Comparison of ENCODE assay signal across 14 cellular contexts in genomic region chr2:132391381-132391780, GRCh38. TPM values are rescaled to one million over a fixed set of nuclear protein-coding genes. Genes with fewer than 3 reads are reported as not detected.
A peak's percentile ranks its signal among the peaks of the same experiment; 100 is the strongest.
DNase-seq lines count a peak whose midpoint lies in the region; ATAC-seq and TF ChIP-seq lines count a peak whose summit lies in the region.
"Had no signal": no experiment of that assay in that cellular context is flagged by ENCODE, and none has a peak within 500 bp of the region (broad histone marks: within the 10 kb centered on the region; RNA-seq: fewer than 3 reads in every experiment).

No MANE protein-coding gene starts in this region.

- peak in 3 of 4 donors; percentile 30 to 42 (median 35) for ATAC-seq in right lobe of liver
- ATAC-seq in stimulated activated effector memory CD8-positive, alpha-beta T cell treated with anti-CD3 and anti-CD28 coated beads, Interleukin-12 subunit alpha, Interleukin-12 subunit beta, amount 100 ng/mL, for 72 hours: peak; percentile 11
- no peak for ATAC-seq in HG03520 (IDR thresholded peaks at IDR 0.05; ENCODE audit: unreplicated experiment)

- peak overlapping the region; percentile 36; the same call in 1 of the 2 replicates for H2AFZ ChIP-seq in Karpas-422 (ENCODE audit: low read length)

- H3K27me3 ChIP-seq in Karpas-422 (ENCODE audit: low read length): no peaks in the 10 kb centered on the region
- no peaks in the 10 kb centered on the region for H3K27me3 ChIP-seq in right lobe of liver
- no peaks in the 10 kb centered on the region for H3K27me3 ChIP-seq in endodermal cell (ENCODE audit: control insufficient read depth, insufficient read depth, low read length, poor library complexity, severe bottlenecking)

- TF ChIP-seq POLR2A in right lobe of liver (IDR thresholded peaks at IDR 0.05): no peak

- H3K4me1 ChIP-seq in Karpas-422 (ENCODE audit: low read length) (no peaks in the 10 kb centered on the region), right lobe of liver (peaks cover 0 to 14% (median 0%) of the 10 kb centered on the region in 4 donors), endodermal cell (ENCODE audit: control insufficient read depth, insufficient read depth, low read length) (no peaks in the 10 kb centered on the region)

- H3K79me2 ChIP-seq in Karpas-422 (ENCODE audit: low read length): no peaks in the 10 kb centered on the region

- H3K4me3 ChIP-seq in Karpas-422 (ENCODE audit: low read length) (no peak overlapping the region), right lobe of liver (no peak overlapping the region), endodermal cell (ENCODE audit: low read length) (no peak overlapping the region)

- H3K36me3 Mint-ChIP-seq in endothelial cell (ENCODE audit: low read depth, unreplicated experiment) (peaks cover 3% of the 10 kb centered on the region), endodermal cell (ENCODE audit: low read depth) (no peaks in the 10 kb centered on the region)
- H3K36me3 Mint-ChIP-seq in stimulated activated effector memory CD8-positive, alpha-beta T cell treated with anti-CD3 and anti-CD28 coated beads, Interleukin-12 subunit alpha, Interleukin-12 subunit beta, amount 100 ng/mL, for 72 hours: no peaks in the 10 kb centered on the region

- H3K9me2 ChIP-seq in Karpas-422 (replicated peaks; ENCODE audit: insufficient read depth, low read length): no peaks in the 10 kb centered on the region

- TF ChIP-seq CTCF in endothelial cell (IDR thresholded peaks at IDR 0.05; ENCODE audit: unreplicated experiment): no peak
- no peak for TF ChIP-seq CTCF in right lobe of liver (IDR thresholded peaks at IDR 0.05)
- TF ChIP-seq CTCF in endodermal cell (conservative IDR thresholded peaks at IDR 0.05): no peak

- peaks cover 40% of the 10 kb centered on the region for H3K4me1 Mint-ChIP-seq in endothelial cell (ENCODE audit: unreplicated experiment)
- H3K4me1 Mint-ChIP-seq in stimulated activated effector memory CD8-positive, alpha-beta T cell treated with anti-CD3 and anti-CD28 coated beads, Interleukin-12 subunit alpha, Interleukin-12 subunit beta, amount 100 ng/mL, for 72 hours: no peaks in the 10 kb centered on the region
- H3K4me1 Mint-ChIP-seq in endodermal cell: peaks cover 22% of the 10 kb centered on the region

- WGBS in right lobe of liver (ENCODE audit: insufficient coverage, low coverage, low lambda C conversion rate, missing lambda C conversion rate): 50% methylated on average over 2 of the region's 3 CpGs
- WGBS in endodermal cell (ENCODE audit: insufficient coverage in 1 of 2, insufficient read length in 1 of 2), 2 experiments: 92 to 94% methylated on average over 3 of the region's 3 CpGs

- H3K4me3 Mint-ChIP-seq in endothelial cell (ENCODE audit: unreplicated experiment) (no peak overlapping the region), endodermal cell (no peak overlapping the region)
- no peak overlapping the region for H3K4me3 Mint-ChIP-seq in stimulated activated effector memory CD8-positive, alpha-beta T cell treated with anti-CD3 and anti-CD28 coated beads, Interleukin-12 subunit alpha, Interleukin-12 subunit beta, amount 100 ng/mL, for 72 hours
- H3K4me3 Mint-ChIP-seq: CD4-positive, alpha-beta T cell had no signal

- H3K9me3 ChIP-seq in Karpas-422 (ENCODE audit: low read length) (no peaks in the 10 kb centered on the region), right lobe of liver (no peaks in the 10 kb centered on the region), endodermal cell (ENCODE audit: control insufficient read depth, low read length) (peaks cover 5% of the 10 kb centered on the region)

- H3K27me3 Mint-ChIP-seq in endothelial cell (ENCODE audit: unreplicated experiment) (peaks cover 12% of the 10 kb centered on the region), endodermal cell (ENCODE audit: insufficient read depth) (no peaks in the 10 kb centered on the region)
- H3K27me3 Mint-ChIP-seq: CD4-positive, alpha-beta T cell had no signal

- intact Hi-C loops in right lobe of liver (cut with DNase I): no loop called here

- H3K27ac ChIP-seq in Karpas-422 (ENCODE audit: low read length) (no peak overlapping the region), right lobe of liver (no peak overlapping the region), endodermal cell (ENCODE audit: low read depth, low read length) (no peak overlapping the region), substantia nigra (ENCODE audit: low read depth, low read length, poor library complexity, severe bottlenecking) (no peak overlapping the region)
- H3K27ac ChIP-seq: C4-2B had no signal

- H3K9me3 Mint-ChIP-seq in endothelial cell (ENCODE audit: unreplicated experiment) (no peaks in the 10 kb centered on the region), endodermal cell (peaks cover 3% of the 10 kb centered on the region)
- peaks cover 17% of the 10 kb centered on the region for H3K9me3 Mint-ChIP-seq in stimulated activated effector memory CD8-positive, alpha-beta T cell treated with anti-CD3 and anti-CD28 coated beads, Interleukin-12 subunit alpha, Interleukin-12 subunit beta, amount 100 ng/mL, for 72 hours

- no peak overlapping the region for H3K4me2 ChIP-seq in Karpas-422 (ENCODE audit: low read depth, low read length, poor library complexity, severe bottlenecking)

- DNase-seq in Karpas-422 (no peak), endothelial cell (ENCODE audit: low spot score) (no peak), right lobe of liver (no peak), endodermal cell (no peak), NCI-H2227 (lab: John Stamatoyannopoulos, UW; ENCODE audit: unreplicated experiment) (no peak), substantia nigra (lab: John Stamatoyannopoulos, UW) (no peak)
- DNase-seq in stimulated activated effector memory CD8-positive, alpha-beta T cell treated with anti-CD3 and anti-CD28 coated beads, Interleukin-12 subunit alpha, Interleukin-12 subunit beta, amount 100 ng/mL, for 72 hours (ENCODE audit: low spot score in 2 of 2): no peak
- DNase-seq: AML-193; CD4-positive, alpha-beta T cell; DMS79; GDM1; HCEC 1CT had no signal

- H3K36me3 ChIP-seq in Karpas-422 (ENCODE audit: insufficient read depth, low read length) (no peaks in the 10 kb centered on the region), right lobe of liver (no peaks in the 10 kb centered on the region), endodermal cell (ENCODE audit: control insufficient read depth, insufficient read depth, low read length) (no peaks in the 10 kb centered on the region)

- no peaks in the 10 kb centered on the region for H4K20me1 ChIP-seq in Karpas-422 (ENCODE audit: insufficient read depth, low read depth, low read length)

- H3K27ac Mint-ChIP-seq in endothelial cell (ENCODE audit: unreplicated experiment): peak overlapping the region; percentile 97
- no peak overlapping the region for H3K27ac Mint-ChIP-seq in stimulated activated effector memory CD8-positive, alpha-beta T cell treated with anti-CD3 and anti-CD28 coated beads, Interleukin-12 subunit alpha, Interleukin-12 subunit beta, amount 100 ng/mL, for 72 hours
- H3K27ac Mint-ChIP-seq in endodermal cell: no peak overlapping the region
- H3K27ac Mint-ChIP-seq: CD4-positive, alpha-beta T cell had no signal

- H3K9ac ChIP-seq in Karpas-422 (ENCODE audit: low read length) (no peak overlapping the region), endodermal cell (ENCODE audit: extremely low read depth, low read length, poor library complexity, severe bottlenecking) (no peak overlapping the region)

RNA-seq across cellular contexts. Expression of gene GPR39, which starts 25.2 kb away (rescaled TPM):
- total RNA-seq in Karpas-422 (2014; rRNA removed; shearing (Covaris generic); ENCODE audit: low replicate concordance): 0.34 TPM in 1 of 2 replicates, not detected in the other
- total RNA-seq in endothelial cell (ENCODE audit: unreplicated experiment) (0.62 TPM), right lobe of liver (1 to 10 TPM; 3.6 to 9.1 (median 6.0) TPM), endodermal cell (10 to 100 TPM in 1 of 2 donors, 1 to 10 TPM in 1; 9.4 to 14.6 TPM)
- 2.6 TPM for polyA plus RNA-seq in endodermal cell (2013, experiment 1 of 2)
- 2.8 TPM for polyA plus RNA-seq in endodermal cell (2013, experiment 2 of 2)
- total RNA-seq: CD4-positive, alpha-beta T cell had no signal
